22 cellular contexts compared by ENCODE assay signal in the genomic region with DNA sequence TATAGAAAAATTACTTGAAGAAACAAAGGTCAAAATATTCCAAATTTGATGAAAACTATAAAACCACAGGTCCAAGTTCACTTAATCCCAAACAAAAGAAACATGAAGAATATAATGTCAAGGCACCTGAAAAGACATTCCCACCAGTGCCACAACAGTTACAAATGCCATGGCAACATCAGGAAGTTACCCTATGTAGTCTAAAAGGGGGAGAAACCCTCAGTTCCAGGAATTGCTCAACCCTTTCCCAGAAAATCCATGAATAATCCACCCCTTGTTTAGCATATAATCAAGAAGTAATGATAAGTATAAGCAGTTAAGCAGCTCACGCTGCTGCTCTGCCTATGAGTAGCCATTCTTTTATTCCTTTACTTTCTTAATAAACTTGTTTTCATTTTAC. TPM values are rescaled to one million over a fixed set of nuclear protein-coding genes. Genes with fewer than 3 reads are reported as not detected.
"Had no signal": no experiment of that assay in that cellular context is flagged by ENCODE, and none has a peak within 500 bp of the region (broad histone marks: within the 10 kb centered on the region; RNA-seq: fewer than 3 reads in every experiment).

No MANE protein-coding gene starts in this region.

- H3K4me3 Mint-ChIP-seq: effector memory CD8-positive, alpha-beta T cell; mesothelial cell of epicardium; stimulated activated naive B cell treated with anti-CD40 and anti-IgM and Interleukin-4, amounts not matched to agents 10 μg/mL and 1 μg/mL and 100 μg/mL, for 72 hours; stimulated activated naive CD8-positive, alpha-beta T cell treated with anti-CD3 and anti-CD28 coated beads, Interleukin-15, amount 100 ng/mL, for 72 hours; type B pancreatic cell had no signal

- H3K27ac ChIP-seq: esophagus squamous epithelium, heart right ventricle, left lung, neutrophil, pancreas, right lobe of liver, thyroid gland had no signal

- H3K36me3 ChIP-seq: esophagus squamous epithelium, heart right ventricle, left lung, neutrophil, pancreas, right lobe of liver, thyroid gland had no signal

- H3K9me3 Mint-ChIP-seq: effector memory CD8-positive, alpha-beta T cell; mesothelial cell of epicardium; naive thymus-derived CD4-positive, alpha-beta T cell; stimulated activated naive B cell treated with anti-CD40 and anti-IgM and Interleukin-4, amounts not matched to agents 10 μg/mL and 1 μg/mL and 100 μg/mL, for 72 hours; stimulated activated naive CD8-positive, alpha-beta T cell treated with anti-CD3 and anti-CD28 coated beads, Interleukin-15, amount 100 ng/mL, for 72 hours; type B pancreatic cell had no signal

- DNase-seq: cortex of kidney; effector memory CD8-positive, alpha-beta T cell; esophagus squamous epithelium; foreskin melanocyte; glutamatergic neuron; heart right ventricle; hippocampal formation; left cardiac atrium; left lung; mesenchymal stem cell; naive thymus-derived CD4-positive, alpha-beta T cell; pancreas; right lobe of liver; small intestine; stimulated activated CD4-positive, alpha-beta T cell treated with anti-CD3 and anti-CD28 coated beads, Interleukin-15, amount 100 ng/mL, for 24 hours; stimulated activated CD4-positive, alpha-beta T cell treated with anti-CD3 and anti-CD28 coated beads, Interleukin-2, amount 100 ng/mL, for 48 hours; stimulated activated naive B cell treated with anti-CD40 and anti-IgM and Interleukin-4, amounts not matched to agents 10 μg/mL and 1 μg/mL and 100 μg/mL, for 72 hours; stimulated activated naive CD8-positive, alpha-beta T cell treated with anti-CD3 and anti-CD28 coated beads, Interleukin-15, amount 100 ng/mL, for 72 hours; thyroid gland had no signal

- H3K9me3 ChIP-seq: esophagus squamous epithelium, heart right ventricle, left lung, neutrophil, pancreas, right lobe of liver, thyroid gland had no signal

- H3K36me3 Mint-ChIP-seq: mesothelial cell of epicardium; stimulated activated naive B cell treated with anti-CD40 and anti-IgM and Interleukin-4, amounts not matched to agents 10 μg/mL and 1 μg/mL and 100 μg/mL, for 72 hours had no signal

- H3K27ac Mint-ChIP-seq: mesothelial cell of epicardium; stimulated activated naive B cell treated with anti-CD40 and anti-IgM and Interleukin-4, amounts not matched to agents 10 μg/mL and 1 μg/mL and 100 μg/mL, for 72 hours; type B pancreatic cell had no signal

- H3K27me3 Mint-ChIP-seq: effector memory CD8-positive, alpha-beta T cell; stimulated activated naive CD8-positive, alpha-beta T cell treated with anti-CD3 and anti-CD28 coated beads, Interleukin-15, amount 100 ng/mL, for 72 hours had no signal

- H3K27me3 ChIP-seq: esophagus squamous epithelium, heart right ventricle, left lung, neutrophil, pancreas, right lobe of liver, thyroid gland had no signal

- H3K4me3 ChIP-seq: esophagus squamous epithelium, heart right ventricle, left lung, pancreas, right lobe of liver, thyroid gland had no signal

- ATAC-seq: effector memory CD8-positive, alpha-beta T cell; heart right ventricle; left cardiac atrium; left lung; naive thymus-derived CD4-positive, alpha-beta T cell; pancreas; right lobe of liver; stimulated activated naive B cell treated with anti-CD40 and anti-IgM and Interleukin-4, amounts not matched to agents 10 μg/mL and 1 μg/mL and 100 μg/mL, for 72 hours; stimulated activated naive CD8-positive, alpha-beta T cell treated with anti-CD3 and anti-CD28 coated beads, Interleukin-15, amount 100 ng/mL, for 72 hours had no signal

RNA-seq across cellular contexts. Expression of a gene that starts 44.2 kb away (rescaled TPM):
- total RNA-seq: naive thymus-derived CD4-positive, alpha-beta T cell had no signal
